In the genomic region with DNA sequence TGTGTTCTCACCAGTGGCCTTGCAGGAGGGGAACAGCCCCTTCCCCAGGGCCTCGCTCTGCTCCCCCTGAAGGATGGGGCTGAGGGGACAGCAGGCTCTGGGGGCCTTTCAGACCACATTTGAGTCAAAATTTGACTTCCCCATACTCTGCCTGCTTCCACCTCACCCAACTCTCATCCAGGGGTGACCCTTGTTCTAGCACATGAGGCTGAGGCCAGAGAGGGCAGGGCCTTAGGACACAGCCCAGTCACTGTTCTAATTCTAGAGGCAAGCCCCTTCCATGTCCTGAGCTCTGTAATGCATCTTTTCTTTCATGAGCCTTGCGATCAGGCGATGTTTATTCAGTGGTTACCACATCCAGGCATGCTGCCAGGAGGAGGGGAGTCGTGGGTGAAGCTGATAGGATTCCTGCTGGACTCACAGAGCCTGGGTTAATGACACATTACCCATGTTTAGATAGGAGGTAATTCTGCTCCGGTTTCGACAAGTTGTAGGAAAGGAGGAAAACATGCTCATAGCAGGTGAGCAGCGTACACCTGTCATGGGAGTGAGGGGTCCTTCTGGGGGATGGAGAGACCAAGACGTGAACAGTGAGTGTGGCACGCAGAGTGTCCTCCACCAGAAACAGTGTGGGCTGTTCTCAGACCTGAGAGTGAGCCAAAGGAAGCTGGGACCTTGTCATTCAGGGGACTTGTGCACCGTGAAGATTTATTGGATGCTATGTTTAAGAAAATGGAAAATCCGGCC, we compare ENCODE assay signal across 2 cellular contexts.
TF ChIP-seq lines count a peak whose summit lies in the region.

No MANE protein-coding gene starts in this region.

TF ChIP-seq in A549, 52 proteins besides CTCF, POLR2A, EP300 and RAD21 (continues in another document):
- TF ChIP-seq ZSCAN20 (CRISPR knock-in tag; IDR thresholded peaks at IDR 0.05) = no peak
- no peak for TF ChIP-seq JUNB (IDR thresholded peaks at IDR 0.05)
- TF ChIP-seq, protein P1, sequence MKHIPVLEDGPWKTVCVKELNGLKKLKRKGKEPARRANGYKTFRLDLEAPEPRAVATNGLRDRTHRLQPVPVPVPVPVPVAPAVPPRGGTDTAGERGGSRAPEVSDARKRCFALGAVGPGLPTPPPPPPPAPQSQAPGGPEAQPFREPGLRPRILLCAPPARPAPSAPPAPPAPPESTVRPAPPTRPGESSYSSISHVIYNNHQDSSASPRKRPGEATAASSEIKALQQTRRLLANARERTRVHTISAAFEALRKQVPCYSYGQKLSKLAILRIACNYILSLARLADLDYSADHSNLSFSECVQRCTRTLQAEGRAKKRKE (CRISPR knock-in tag; IDR thresholded peaks at IDR 0.05; ENCODE audit: low read depth) = no peak
- no peak for TF ChIP-seq NR3C1 (IDR thresholded peaks at IDR 0.05)
- TF ChIP-seq SREBF2 (IDR thresholded peaks at IDR 0.05) = no peak
- no peak for TF ChIP-seq FOSL2 (IDR thresholded peaks at IDR 0.05)
- no peak for TF ChIP-seq FOSL2 (CRISPR knock-in tag; IDR thresholded peaks at IDR 0.05)
- TF ChIP-seq, protein P2, sequence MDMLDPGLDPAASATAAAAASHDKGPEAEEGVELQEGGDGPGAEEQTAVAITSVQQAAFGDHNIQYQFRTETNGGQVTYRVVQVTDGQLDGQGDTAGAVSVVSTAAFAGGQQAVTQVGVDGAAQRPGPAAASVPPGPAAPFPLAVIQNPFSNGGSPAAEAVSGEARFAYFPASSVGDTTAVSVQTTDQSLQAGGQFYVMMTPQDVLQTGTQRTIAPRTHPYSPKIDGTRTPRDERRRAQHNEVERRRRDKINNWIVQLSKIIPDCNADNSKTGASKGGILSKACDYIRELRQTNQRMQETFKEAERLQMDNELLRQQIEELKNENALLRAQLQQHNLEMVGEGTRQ (IDR thresholded peaks at IDR 0.05) = no peak
- TF ChIP-seq ESRRA (IDR thresholded peaks at IDR 0.05; ENCODE audit: borderline replicate concordance, low read length) = no peak
- no peak for TF ChIP-seq BHLHE40 (IDR thresholded peaks at IDR 0.05; ENCODE audit: low read depth, low read length)
- TF ChIP-seq, protein P3, sequence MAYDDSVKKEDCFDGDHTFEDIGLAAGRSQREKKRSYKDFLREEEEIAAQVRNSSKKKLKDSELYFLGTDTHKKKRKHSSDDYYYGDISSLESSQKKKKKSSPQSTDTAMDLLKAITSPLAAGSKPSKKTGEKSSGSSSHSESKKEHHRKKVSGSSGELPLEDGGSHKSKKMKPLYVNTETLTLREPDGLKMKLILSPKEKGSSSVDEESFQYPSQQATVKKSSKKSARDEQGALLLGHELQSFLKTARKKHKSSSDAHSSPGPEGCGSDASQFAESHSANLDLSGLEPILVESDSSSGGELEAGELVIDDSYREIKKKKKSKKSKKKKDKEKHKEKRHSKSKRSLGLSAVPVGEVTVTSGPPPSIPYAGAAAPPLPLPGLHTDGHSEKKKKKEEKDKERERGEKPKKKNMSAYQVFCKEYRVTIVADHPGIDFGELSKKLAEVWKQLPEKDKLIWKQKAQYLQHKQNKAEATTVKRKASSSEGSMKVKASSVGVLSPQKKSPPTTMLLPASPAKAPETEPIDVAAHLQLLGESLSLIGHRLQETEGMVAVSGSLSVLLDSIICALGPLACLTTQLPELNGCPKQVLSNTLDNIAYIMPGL (CRISPR knock-in tag; IDR thresholded peaks at IDR 0.05; ENCODE audit: borderline replicate concordance) = no peak
- TF ChIP-seq, protein P4, sequence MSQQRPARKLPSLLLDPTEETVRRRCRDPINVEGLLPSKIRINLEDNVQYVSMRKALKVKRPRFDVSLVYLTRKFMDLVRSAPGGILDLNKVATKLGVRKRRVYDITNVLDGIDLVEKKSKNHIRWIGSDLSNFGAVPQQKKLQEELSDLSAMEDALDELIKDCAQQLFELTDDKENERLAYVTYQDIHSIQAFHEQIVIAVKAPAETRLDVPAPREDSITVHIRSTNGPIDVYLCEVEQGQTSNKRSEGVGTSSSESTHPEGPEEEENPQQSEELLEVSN (IDR thresholded peaks at IDR 0.05; ENCODE audit: borderline replicate concordance, low read depth) = no peak
- TF ChIP-seq CHD2 (IDR thresholded peaks at IDR 0.05; ENCODE audit: low read length, partially characterized antibody) = no peak
- TF ChIP-seq HEYL (CRISPR knock-in tag; IDR thresholded peaks at IDR 0.05) = 0 out of 2 replicates have a peak, but pooled peaks have one; percentile 30
- TF ChIP-seq, protein P5, sequence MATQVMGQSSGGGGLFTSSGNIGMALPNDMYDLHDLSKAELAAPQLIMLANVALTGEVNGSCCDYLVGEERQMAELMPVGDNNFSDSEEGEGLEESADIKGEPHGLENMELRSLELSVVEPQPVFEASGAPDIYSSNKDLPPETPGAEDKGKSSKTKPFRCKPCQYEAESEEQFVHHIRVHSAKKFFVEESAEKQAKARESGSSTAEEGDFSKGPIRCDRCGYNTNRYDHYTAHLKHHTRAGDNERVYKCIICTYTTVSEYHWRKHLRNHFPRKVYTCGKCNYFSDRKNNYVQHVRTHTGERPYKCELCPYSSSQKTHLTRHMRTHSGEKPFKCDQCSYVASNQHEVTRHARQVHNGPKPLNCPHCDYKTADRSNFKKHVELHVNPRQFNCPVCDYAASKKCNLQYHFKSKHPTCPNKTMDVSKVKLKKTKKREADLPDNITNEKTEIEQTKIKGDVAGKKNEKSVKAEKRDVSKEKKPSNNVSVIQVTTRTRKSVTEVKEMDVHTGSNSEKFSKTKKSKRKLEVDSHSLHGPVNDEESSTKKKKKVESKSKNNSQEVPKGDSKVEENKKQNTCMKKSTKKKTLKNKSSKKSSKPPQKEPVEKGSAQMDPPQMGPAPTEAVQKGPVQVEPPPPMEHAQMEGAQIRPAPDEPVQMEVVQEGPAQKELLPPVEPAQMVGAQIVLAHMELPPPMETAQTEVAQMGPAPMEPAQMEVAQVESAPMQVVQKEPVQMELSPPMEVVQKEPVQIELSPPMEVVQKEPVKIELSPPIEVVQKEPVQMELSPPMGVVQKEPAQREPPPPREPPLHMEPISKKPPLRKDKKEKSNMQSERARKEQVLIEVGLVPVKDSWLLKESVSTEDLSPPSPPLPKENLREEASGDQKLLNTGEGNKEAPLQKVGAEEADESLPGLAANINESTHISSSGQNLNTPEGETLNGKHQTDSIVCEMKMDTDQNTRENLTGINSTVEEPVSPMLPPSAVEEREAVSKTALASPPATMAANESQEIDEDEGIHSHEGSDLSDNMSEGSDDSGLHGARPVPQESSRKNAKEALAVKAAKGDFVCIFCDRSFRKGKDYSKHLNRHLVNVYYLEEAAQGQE (IDR thresholded peaks at IDR 0.05) = no peak
- no peak for TF ChIP-seq MAFK (IDR thresholded peaks at IDR 0.05; ENCODE audit: partially characterized antibody)
- no peak for TF ChIP-seq HDAC2 (IDR thresholded peaks at IDR 0.05)
- TF ChIP-seq HOXB13 (CRISPR knock-in tag; IDR thresholded peaks at IDR 0.05; ENCODE audit: low read depth) = no peak
- no peak for TF ChIP-seq TP53 (CRISPR knock-in tag; IDR thresholded peaks at IDR 0.05)
- TF ChIP-seq RFX5 (IDR thresholded peaks at IDR 0.05) = no peak
- TF ChIP-seq ZNF302 (CRISPR knock-in tag; IDR thresholded peaks at IDR 0.05) = no peak
- no peak for TF ChIP-seq ZC3H11A (IDR thresholded peaks at IDR 0.05)
- no peak for TF ChIP-seq ZFP36 (IDR thresholded peaks at IDR 0.05; ENCODE audit: borderline replicate concordance, partially characterized antibody)
- no peak for TF ChIP-seq MAZ (IDR thresholded peaks at IDR 0.05; ENCODE audit: borderline replicate concordance, low read depth, low read length)
- no peak for TF ChIP-seq RNF2 (IDR thresholded peaks at IDR 0.05; ENCODE audit: borderline replicate concordance, low read depth)
- no peak for TF ChIP-seq HOXA7 (CRISPR knock-in tag; IDR thresholded peaks at IDR 0.05)

TF ChIP-seq in GM23338, 12 proteins besides CTCF, POLR2A, EP300 and RAD21:
- no peak for TF ChIP-seq EZH2phosphoT487 (IDR thresholded peaks at IDR 0.05; ENCODE audit: unreplicated experiment)
- TF ChIP-seq JUNB (IDR thresholded peaks at IDR 0.05; ENCODE audit: unreplicated experiment) = no peak
- TF ChIP-seq ZNF331 (CRISPR knock-in tag; IDR thresholded peaks at IDR 0.05; ENCODE audit: low read depth) = no peak
- no peak for TF ChIP-seq STAT1 (IDR thresholded peaks at IDR 0.05; ENCODE audit: unreplicated experiment)
- TF ChIP-seq ZNF114 (CRISPR knock-in tag; IDR thresholded peaks at IDR 0.05) = no peak
- TF ChIP-seq POLR2AphosphoS5 (IDR thresholded peaks at IDR 0.05; ENCODE audit: low read depth) = no peak; the same call in none of the 2 replicates
- no peak for TF ChIP-seq CREB1 (CRISPR knock-in tag; IDR thresholded peaks at IDR 0.05; ENCODE audit: low read depth)
- TF ChIP-seq EZH2 (IDR thresholded peaks at IDR 0.05; ENCODE audit: low read depth, unreplicated experiment) = no peak
- TF ChIP-seq, protein P5 (IDR thresholded peaks at IDR 0.05; ENCODE audit: unreplicated experiment) = no peak
- TF ChIP-seq, protein P6, sequence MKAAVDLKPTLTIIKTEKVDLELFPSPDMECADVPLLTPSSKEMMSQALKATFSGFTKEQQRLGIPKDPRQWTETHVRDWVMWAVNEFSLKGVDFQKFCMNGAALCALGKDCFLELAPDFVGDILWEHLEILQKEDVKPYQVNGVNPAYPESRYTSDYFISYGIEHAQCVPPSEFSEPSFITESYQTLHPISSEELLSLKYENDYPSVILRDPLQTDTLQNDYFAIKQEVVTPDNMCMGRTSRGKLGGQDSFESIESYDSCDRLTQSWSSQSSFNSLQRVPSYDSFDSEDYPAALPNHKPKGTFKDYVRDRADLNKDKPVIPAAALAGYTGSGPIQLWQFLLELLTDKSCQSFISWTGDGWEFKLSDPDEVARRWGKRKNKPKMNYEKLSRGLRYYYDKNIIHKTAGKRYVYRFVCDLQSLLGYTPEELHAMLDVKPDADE (IDR thresholded peaks at IDR 0.05) = no peak
- no peak for TF ChIP-seq NANOG (IDR thresholded peaks at IDR 0.05; ENCODE audit: borderline replicate concordance)
- TF ChIP-seq, protein P7, sequence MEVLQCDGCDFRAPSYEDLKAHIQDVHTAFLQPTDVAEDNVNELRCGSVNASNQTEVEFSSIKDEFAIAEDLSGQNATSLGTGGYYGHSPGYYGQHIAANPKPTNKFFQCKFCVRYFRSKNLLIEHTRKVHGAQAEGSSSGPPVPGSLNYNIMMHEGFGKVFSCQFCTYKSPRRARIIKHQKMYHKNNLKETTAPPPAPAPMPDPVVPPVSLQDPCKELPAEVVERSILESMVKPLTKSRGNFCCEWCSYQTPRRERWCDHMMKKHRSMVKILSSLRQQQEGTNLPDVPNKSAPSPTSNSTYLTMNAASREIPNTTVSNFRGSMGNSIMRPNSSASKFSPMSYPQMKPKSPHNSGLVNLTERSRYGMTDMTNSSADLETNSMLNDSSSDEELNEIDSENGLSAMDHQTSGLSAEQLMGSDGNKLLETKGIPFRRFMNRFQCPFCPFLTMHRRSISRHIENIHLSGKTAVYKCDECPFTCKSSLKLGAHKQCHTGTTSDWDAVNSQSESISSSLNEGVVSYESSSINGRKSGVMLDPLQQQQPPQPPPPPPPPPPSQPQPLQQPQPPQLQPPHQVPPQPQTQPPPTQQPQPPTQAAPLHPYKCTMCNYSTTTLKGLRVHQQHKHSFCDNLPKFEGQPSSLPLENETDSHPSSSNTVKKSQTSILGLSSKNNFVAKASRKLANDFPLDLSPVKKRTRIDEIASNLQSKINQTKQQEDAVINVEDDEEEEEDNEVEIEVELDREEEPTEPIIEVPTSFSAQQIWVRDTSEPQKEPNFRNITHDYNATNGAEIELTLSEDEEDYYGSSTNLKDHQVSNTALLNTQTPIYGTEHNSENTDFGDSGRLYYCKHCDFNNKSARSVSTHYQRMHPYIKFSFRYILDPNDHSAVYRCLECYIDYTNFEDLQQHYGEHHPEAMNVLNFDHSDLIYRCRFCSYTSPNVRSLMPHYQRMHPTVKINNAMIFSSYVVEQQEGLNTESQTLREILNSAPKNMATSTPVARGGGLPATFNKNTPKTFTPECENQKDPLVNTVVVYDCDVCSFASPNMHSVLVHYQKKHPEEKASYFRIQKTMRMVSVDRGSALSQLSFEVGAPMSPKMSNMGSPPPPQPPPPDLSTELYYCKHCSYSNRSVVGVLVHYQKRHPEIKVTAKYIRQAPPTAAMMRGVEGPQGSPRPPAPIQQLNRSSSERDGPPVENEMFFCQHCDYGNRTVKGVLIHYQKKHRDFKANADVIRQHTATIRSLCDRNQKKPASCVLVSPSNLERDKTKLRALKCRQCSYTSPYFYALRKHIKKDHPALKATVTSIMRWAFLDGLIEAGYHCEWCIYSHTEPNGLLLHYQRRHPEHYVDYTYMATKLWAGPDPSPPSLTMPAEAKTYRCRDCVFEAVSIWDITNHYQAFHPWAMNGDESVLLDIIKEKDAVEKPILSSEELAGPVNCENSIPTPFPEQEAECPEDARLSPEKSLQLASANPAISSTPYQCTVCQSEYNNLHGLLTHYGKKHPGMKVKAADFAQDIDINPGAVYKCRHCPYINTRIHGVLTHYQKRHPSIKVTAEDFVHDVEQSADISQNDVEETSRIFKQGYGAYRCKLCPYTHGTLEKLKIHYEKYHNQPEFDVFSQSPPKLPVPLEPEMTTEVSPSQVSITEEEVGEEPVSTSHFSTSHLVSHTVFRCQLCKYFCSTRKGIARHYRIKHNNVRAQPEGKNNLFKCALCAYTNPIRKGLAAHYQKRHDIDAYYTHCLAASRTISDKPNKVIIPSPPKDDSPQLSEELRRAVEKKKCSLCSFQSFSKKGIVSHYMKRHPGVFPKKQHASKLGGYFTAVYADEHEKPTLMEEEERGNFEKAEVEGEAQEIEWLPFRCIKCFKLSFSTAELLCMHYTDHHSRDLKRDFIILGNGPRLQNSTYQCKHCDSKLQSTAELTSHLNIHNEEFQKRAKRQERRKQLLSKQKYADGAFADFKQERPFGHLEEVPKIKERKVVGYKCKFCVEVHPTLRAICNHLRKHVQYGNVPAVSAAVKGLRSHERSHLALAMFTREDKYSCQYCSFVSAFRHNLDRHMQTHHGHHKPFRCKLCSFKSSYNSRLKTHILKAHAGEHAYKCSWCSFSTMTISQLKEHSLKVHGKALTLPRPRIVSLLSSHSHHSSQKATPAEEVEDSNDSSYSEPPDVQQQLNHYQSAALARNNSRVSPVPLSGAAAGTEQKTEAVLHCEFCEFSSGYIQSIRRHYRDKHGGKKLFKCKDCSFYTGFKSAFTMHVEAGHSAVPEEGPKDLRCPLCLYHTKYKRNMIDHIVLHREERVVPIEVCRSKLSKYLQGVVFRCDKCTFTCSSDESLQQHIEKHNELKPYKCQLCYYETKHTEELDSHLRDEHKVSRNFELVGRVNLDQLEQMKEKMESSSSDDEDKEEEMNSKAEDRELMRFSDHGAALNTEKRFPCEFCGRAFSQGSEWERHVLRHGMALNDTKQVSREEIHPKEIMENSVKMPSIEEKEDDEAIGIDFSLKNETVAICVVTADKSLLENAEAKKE (CRISPR knock-in tag; IDR thresholded peaks at IDR 0.05) = no peak
